In genomic region chr7:150778738-150779301, GRCh38 we compare ENCODE assay signal across 8 cellular contexts. TPM values are rescaled to one million over a fixed set of nuclear protein-coding genes. Genes with fewer than 3 reads are reported as not detected.
DNase-seq lines count a peak whose midpoint lies in the region; ATAC-seq, FAIRE-seq and TF ChIP-seq lines count a peak whose summit lies in the region.

No MANE protein-coding gene starts in this region.

- TF ChIP-seq RAD21 in K562 (CRISPR knock-in tag; conservative IDR thresholded peaks at IDR 0.05 in 1 of 2, IDR thresholded peaks at IDR 0.05 in 1 of 2), result peak; percentile 95 to 97

- H3K27me3 ChIP-seq in K562 (ENCODE audit: control insufficient read depth in 2 of 2, insufficient read depth in 2 of 2, low read length in 2 of 2), result peaks cover 10 to 15% of the 10 kb centered on the region in 2 experiments; a peak in 3 of 5 replicates

- FAIRE-seq in TTC549 (lab: Jason Lieb, UNC) (peak; percentile 42), K562 (lab: Jason Lieb, UNC) (peak; percentile 92)

- CTCF ChIA-PET in K562 (lab: Yijun Ruan, JAX; ENCODE audit: low intra/inter-chr PET ratio), result interaction anchor here (0.6 to 2.5 kb wide), 12 partner anchors 9 to 394 kb away, joined by 3 to 22 read pairs (median 4); no protein-coding TSS in a partner anchor

- no peak overlapping the region for H3K4me2 ChIP-seq in K562 (ENCODE audit: insufficient read depth, low read length)

- peak; percentile 93 to 98 (median 97) for TF ChIP-seq CTCF in K562 (IDR thresholded peaks at IDR 0.05 in 2 of 3, conservative IDR thresholded peaks at IDR 0.05 in 1 of 3; ENCODE audit: insufficient read depth in 2 of 3, low read depth in 1 of 3, low read length in 3 of 3)

- no peaks in the 10 kb centered on the region for H3K79me2 ChIP-seq in K562 (ENCODE audit: control insufficient read depth, insufficient read depth, low read length)

- no peak overlapping the region for H3K27ac ChIP-seq in K562 (ENCODE audit: extremely low read depth, low read depth, low read length)

- TF ChIP-seq EP300 in K562 (IDR thresholded peaks at IDR 0.05; ENCODE audit: low read length), result peak; percentile 12; the same call in 1 of the 2 replicates

- H3K4me3 ChIP-seq in K562, result no peak overlapping the region

- WGBS in K562 (ENCODE audit: insufficient coverage, low coverage, missing lambda C conversion rate), result under 1% methylated on average over 12 of the region's 12 CpGs

- ATAC-seq in GM18520 (IDR thresholded peaks at IDR 0.05; ENCODE audit: unreplicated experiment), result peak; percentile 41
- ATAC-seq in K562, result peak; percentile 99
- no peak for ATAC-seq in HG02623 (IDR thresholded peaks at IDR 0.05; ENCODE audit: unreplicated experiment)

- no peaks in the 10 kb centered on the region for H4K20me1 ChIP-seq in K562 (replicated peaks; ENCODE audit: control insufficient read depth, insufficient read depth, low read length)

- H3K4me1 ChIP-seq in K562 (replicated peaks in 1 of 2; ENCODE audit: control insufficient read depth in 2 of 2, insufficient read depth in 2 of 2, low read length in 2 of 2), result no peaks in the 10 kb centered on the region

- no peaks in the 10 kb centered on the region for H3K9me3 ChIP-seq in K562 (replicated peaks; ENCODE audit: control insufficient read depth, insufficient read depth, low read depth, low read length)

- H3K9me1 ChIP-seq in K562 (ENCODE audit: control insufficient read depth, insufficient read depth, low read length), result no peaks in the 10 kb centered on the region

- in situ Hi-C loops in K562 (cut with MboI), result no loop called here

- no peak overlapping the region for H2AFZ ChIP-seq in K562 (ENCODE audit: low read depth, low read length)

- BruUV-seq in K562 (replicated peaks; lab: Mats Ljungman, UMichigan), result no TSS peak

- DNase-seq in A172 (ENCODE audit: low spot score) (peak; percentile 65), NCI-H187 treated with DMSO at 0.1 percent for 48 hours (lab: John Stamatoyannopoulos, UW) (peak; percentile 56), K562 (ENCODE audit: extremely low read depth in 1 of 4, low spot score in 3 of 4) (peak; percentile 80 to 85 (median 83)), iPS-NIHi11 (ENCODE audit: low spot score) (peak; percentile 81)
- DNase-seq in stimulated activated CD4-positive, alpha-beta T cell treated with anti-CD3 and anti-CD28 coated beads, Interleukin-12 subunit alpha, Interleukin-12 subunit beta, amount 100 ng/mL, for 24 hours (ENCODE audit: low read depth in 2 of 2), result peak; percentile 45 to 75

- no peak for TF ChIP-seq POLR2A in K562 (conservative IDR thresholded peaks at IDR 0.05)

- POLR2A ChIA-PET in K562 (lab: Yijun Ruan, JAX), result interaction anchor here (0.5 to 1.0 kb wide), 3 partner anchors 15 to 425 kb away, joined by 3 to 5 read pairs (median 5); no protein-coding TSS in a partner anchor

- no peak overlapping the region for H3K9ac ChIP-seq in K562 (ENCODE audit: insufficient read depth in 1 of 2, low read depth in 2 of 2, low read length in 2 of 2)

- intact Hi-C loops in K562 (cut with micrococcal nuclease), result loop anchor here (1.0 to 2.0 kb wide), 4 partner anchors 98 to 393 kb away; no protein-coding TSS in a partner anchor

- H3K36me3 ChIP-seq in K562 (ENCODE audit: control insufficient read depth, insufficient read depth, low read length), result no peaks in the 10 kb centered on the region

TF ChIP-seq in K562, 482 proteins besides CTCF, POLR2A, EP300 and RAD21 (continues in another document):
- TF ChIP-seq ZNF398 (CRISPR knock-in tag; IDR thresholded peaks at IDR 0.05) (no peak), BMI1 (IDR thresholded peaks at IDR 0.05; ENCODE audit: low read length) (no peak), SRF (CRISPR knock-in tag; IDR thresholded peaks at IDR 0.05) (no peak), STAG1 (CRISPR knock-in tag; IDR thresholded peaks at IDR 0.05; ENCODE audit: borderline replicate concordance) (peak; percentile 78; the same call in 1 of the 2 replicates), CBX8 (IDR thresholded peaks at IDR 0.05; ENCODE audit: borderline replicate concordance, extremely low read depth, low read depth, low read length, poor library complexity, severe bottlenecking) (no peak), PRMT5 (CRISPR knock-in tag; IDR thresholded peaks at IDR 0.05) (no peak), RHOXF2B (CRISPR knock-in tag; conservative IDR thresholded peaks at IDR 0.05) (no peak), FOXJ3 (CRISPR knock-in tag; IDR thresholded peaks at IDR 0.05) (no peak), ESRRA (IDR thresholded peaks at IDR 0.05; ENCODE audit: borderline replicate concordance, low read depth) (peak; percentile 43; the same call in 1 of the 2 replicates)

RNA-seq across cellular contexts. Expression of gene TMEM176B, which starts 21.3 kb away (rescaled TPM):
- not detected in 2 replicates for total RNA-seq in A172 (2014; rRNA removed; shearing (Covaris generic))
- total RNA-seq in K562 (2011; cell fraction: chromatin; rRNA removed; ENCODE audit: low replicate concordance), result not detected in 2 replicates
- not detected in 2 replicates for total RNA-seq in K562 (2011; cell fraction: nucleolus; rRNA removed)
- total RNA-seq in K562 (2011; cell fraction: nucleoplasm; rRNA removed), result not detected in 2 replicates
- total RNA-seq in K562 (2014; rRNA removed), result not detected in 2 replicates
- not detected in 2 replicates for total RNA-seq in K562 (2014; rRNA removed; fragmentation: Illumina TruSeq; extraction: Trizol)
- total RNA-seq in K562 (2015; rRNA removed; fragmentation: Illumina TruSeq; extraction: Trizol), result 0.15 TPM in 1 of 2 replicates, not detected in the other
- total RNA-seq in K562 (2021), result 0.60 and 0.76 TPM in 2 replicates
- not detected in 2 replicates for polyA plus RNA-seq in K562 (2011; rRNA removed)
- polyA plus RNA-seq in K562 (2011; cell fraction: cytosol; rRNA removed), result not detected in 2 replicates
- not detected in 2 replicates for polyA plus RNA-seq in K562 (2011; cell fraction: nucleus; rRNA removed)
- polyA plus RNA-seq in K562 (2012), result 0.21 and 0.69 TPM in 2 replicates
- polyA plus RNA-seq in K562 (2014; fragmentation: Illumina TruSeq; extraction: Trizol), result not detected in 2 replicates
- not detected for polyA plus RNA-seq in K562 (2014; fragmentation: Nextera tagmentation; extraction: Ambion mirVana)
- 0.19 TPM in 1 of 2 replicates, not detected in the other for polyA plus RNA-seq in K562 (2014; rRNA removed)
- polyA minus RNA-seq in K562 (2011; rRNA and poly(A)+ RNA removed), result not detected in 2 replicates
- polyA minus RNA-seq in K562 (2011; cell fraction: cytosol; rRNA and poly(A)+ RNA removed), result not detected in 2 replicates
- polyA minus RNA-seq in K562 (2011; cell fraction: nucleus; rRNA and poly(A)+ RNA removed), result not detected in 2 replicates

RNA-seq across cellular contexts. Expression of gene TMEM176A, which starts 21.7 kb away (rescaled TPM):
- not detected in 2 replicates for total RNA-seq in A172 (2014; rRNA removed; shearing (Covaris generic))
- total RNA-seq in K562 (2011; cell fraction: chromatin; rRNA removed; ENCODE audit: low replicate concordance), result not detected in 2 replicates
- not detected in 2 replicates for total RNA-seq in K562 (2011; cell fraction: nucleolus; rRNA removed)
- not detected in 2 replicates for total RNA-seq in K562 (2011; cell fraction: nucleoplasm; rRNA removed)
- total RNA-seq in K562 (2014; rRNA removed) (not detected in 2 replicates), K562 (2014; rRNA removed; fragmentation: Illumina TruSeq; extraction: Trizol) (not detected in 2 replicates), K562 (2015; rRNA removed; fragmentation: Illumina TruSeq; extraction: Trizol) (not detected in 2 replicates), K562 (2021) (0.31 TPM in 1 of 2 replicates, not detected in the other)
- polyA plus RNA-seq in K562 (2011; rRNA removed) (not detected in 2 replicates), K562 (2014; fragmentation: Illumina TruSeq; extraction: Trizol) (not detected in 2 replicates), K562 (2014; fragmentation: Nextera tagmentation; extraction: Ambion mirVana) (not detected), K562 (2014; rRNA removed) (not detected in 2 replicates)
- polyA plus RNA-seq in K562 (2011; cell fraction: cytosol; rRNA removed), result 0.04 TPM in 1 of 2 replicates, not detected in the other
- polyA plus RNA-seq in K562 (2011; cell fraction: nucleus; rRNA removed), result 0.27 TPM in 1 of 2 replicates, not detected in the other
- 0.27 and 0.32 TPM in 2 replicates for polyA plus RNA-seq in K562 (2012)
- polyA minus RNA-seq in K562 (2011; rRNA and poly(A)+ RNA removed), result not detected in 2 replicates
- polyA minus RNA-seq in K562 (2011; cell fraction: cytosol; rRNA and poly(A)+ RNA removed), result not detected in 2 replicates
- polyA minus RNA-seq in K562 (2011; cell fraction: nucleus; rRNA and poly(A)+ RNA removed), result not detected in 2 replicates

RNA-seq across cellular contexts. Expression of gene GIMAP5, which starts 41.6 kb away (rescaled TPM):
- total RNA-seq in A172 (2014; rRNA removed; shearing (Covaris generic)), result not detected in 2 replicates
- total RNA-seq in K562 (2011; cell fraction: chromatin; rRNA removed; ENCODE audit: low replicate concordance), result not detected in 2 replicates
- total RNA-seq in K562 (2011; cell fraction: nucleolus; rRNA removed), result not detected in 2 replicates
- total RNA-seq in K562 (2011; cell fraction: nucleoplasm; rRNA removed), result not detected in 2 replicates
- total RNA-seq in K562 (2014; rRNA removed) (not detected in 2 replicates), K562 (2014; rRNA removed; fragmentation: Illumina TruSeq; extraction: Trizol) (not detected in 2 replicates), K562 (2015; rRNA removed; fragmentation: Illumina TruSeq; extraction: Trizol) (not detected in 2 replicates), K562 (2021) (0.35 and 0.51 TPM in 2 replicates)
- polyA plus RNA-seq in K562 (2011; rRNA removed) (not detected in 2 replicates), K562 (2014; fragmentation: Illumina TruSeq; extraction: Trizol) (not detected in 2 replicates), K562 (2014; fragmentation: Nextera tagmentation; extraction: Ambion mirVana) (not detected), K562 (2014; rRNA removed) (not detected in 2 replicates)
- polyA plus RNA-seq in K562 (2011; cell fraction: cytosol; rRNA removed), result not detected in 2 replicates
- polyA plus RNA-seq in K562 (2011; cell fraction: nucleus; rRNA removed), result not detected in 2 replicates
- polyA plus RNA-seq in K562 (2012), result 0.48 TPM in 1 of 2 replicates, not detected in the other
- polyA minus RNA-seq in K562 (2011; rRNA and poly(A)+ RNA removed), result not detected in 2 replicates
- not detected in 2 replicates for polyA minus RNA-seq in K562 (2011; cell fraction: cytosol; rRNA and poly(A)+ RNA removed)
- not detected in 2 replicates for polyA minus RNA-seq in K562 (2011; cell fraction: nucleus; rRNA and poly(A)+ RNA removed)
